9 cellular contexts compared by ENCODE assay signal in genomic region chr22:37079668-37080171, GRCh38. TPM values are rescaled to one million over a fixed set of nuclear protein-coding genes. Genes with fewer than 3 reads are reported as not detected.
DNase-seq lines count a peak whose midpoint lies in the region; ATAC-seq and TF ChIP-seq lines count a peak whose summit lies in the region.
"Had no signal": no experiment of that assay in that cellular context is flagged by ENCODE, and none has a peak within 500 bp of the region (broad histone marks: within the 10 kb centered on the region; RNA-seq: fewer than 3 reads in every experiment).

No MANE protein-coding gene starts in this region.

- H3K9me3 ChIP-seq in mucosa of descending colon (no peaks in the 10 kb centered on the region), testis (no peaks in the 10 kb centered on the region)

- no peak for TF ChIP-seq CTCF in mucosa of descending colon (IDR thresholded peaks at IDR 0.05)
- no peak for TF ChIP-seq CTCF in testis (IDR thresholded peaks at IDR 0.05)

- no peak overlapping the region for H3K4me3 ChIP-seq in mucosa of descending colon
- H3K4me3 ChIP-seq in testis: no peak overlapping the region

- H3K4me1 ChIP-seq in mucosa of descending colon (ENCODE audit: low read depth) (no peaks in the 10 kb centered on the region), testis (no peaks in the 10 kb centered on the region)

- H3K27ac ChIP-seq in testis: no peak overlapping the region

- WGBS in testis, 2 donors: 83 to 85% methylated on average over 4 to 15 of the region's 15 CpGs

- TF ChIP-seq POLR2A in testis (IDR thresholded peaks at IDR 0.05) (no peak), GM18505 (IDR thresholded peaks at IDR 0.05; ENCODE audit: borderline replicate concordance, extremely low read depth, insufficient read depth, insufficient read length) (no peak)

- DNase-seq in SHP77 (lab: John Stamatoyannopoulos, UW) (peak; percentile 29 to 58), SHP77 treated with DMSO at 0.1 percent for 48 hours (lab: John Stamatoyannopoulos, UW) (no peak), mucosa of descending colon (peak in 2 of 3 donors; percentile 52 to 71), testis (peak; percentile 15), D341Med (ENCODE audit: low spot score) (no peak), NCI-H2107 treated with DMSO at 0.1 percent for 48 hours (lab: John Stamatoyannopoulos, UW; ENCODE audit: unreplicated experiment) (no peak)
- DNase-seq in activated effector memory CD4-positive, alpha-beta T cell treated with Interleukin-2 at 50 U/mL for 16 hours: peak; percentile 65

- intact Hi-C loops in mucosa of descending colon (cut with DNase I, micrococcal nuclease): no loop called here
- intact Hi-C loops in testis (cut with DNase I; ENCODE audit: low total_unique reads): no loop called here

- peak; percentile 66 for ATAC-seq in mucosa of descending colon
- no peak for ATAC-seq in GM18505 (IDR thresholded peaks at IDR 0.05; ENCODE audit: unreplicated experiment)

- H3K36me3 ChIP-seq in mucosa of descending colon (ENCODE audit: low read depth): no peaks in the 10 kb centered on the region
- no peaks in the 10 kb centered on the region for H3K36me3 ChIP-seq in testis (ENCODE audit: low read depth, missing control alignments)

- H3K27me3 ChIP-seq in testis: no peaks in the 10 kb centered on the region

RNA-seq across cellular contexts. Expression of gene KCTD17, which starts 28.2 kb away (rescaled TPM):
- 10 to 100 TPM; 24.9 to 40.1 (median 31.3) TPM for total RNA-seq in mucosa of descending colon
- 10 to 100 TPM; 39.1 to 57.0 TPM for total RNA-seq in testis
- 99.1 TPM for polyA plus RNA-seq in testis (ENCODE audit: insufficient read depth, low read depth, low replicate concordance)

RNA-seq across cellular contexts. Expression of gene TMPRSS6, which starts 29.8 kb away (rescaled TPM):
- under 1 TPM in 2 of 3 donors, not detected in 1; 0.29 to 0.46 TPM for total RNA-seq in mucosa of descending colon
- 1 to 10 TPM; 1.5 to 3.4 TPM for total RNA-seq in testis
- 4.0 TPM for polyA plus RNA-seq in testis (ENCODE audit: insufficient read depth, low read depth, low replicate concordance)
- total RNA-seq: skeletal muscle tissue had no signal

Comparison
In these comparisons a context has a peak if more than half of its experiments do, and no peak if none do; other contexts are left out.
1. DNase-seq: peak in SHP77 (2 of 2), activated effector memory CD4-positive, alpha-beta T cell treated with Interleukin-2 at 50 U/mL for 16 hours (single experiment), mucosa of descending colon (2 of 3) and testis (single experiment); none in SHP77 treated with DMSO at 0.1 percent for 48 hours (single experiment), D341Med (single experiment) and NCI-H2107 treated with DMSO at 0.1 percent for 48 hours (single experiment).